11 cellular contexts compared by ENCODE assay signal in genomic region chr1:164563821-164564251, GRCh38. TPM values are rescaled to one million over a fixed set of nuclear protein-coding genes. Genes with fewer than 3 reads are reported as not detected.
A peak's percentile ranks its signal among the peaks of the same experiment; 100 is the strongest.
DNase-seq lines count a peak whose midpoint lies in the region; ATAC-seq and TF ChIP-seq lines count a peak whose summit lies in the region.
"Had no signal": no experiment of that assay in that cellular context is flagged by ENCODE, and none has a peak within 500 bp of the region (broad histone marks: within the 10 kb centered on the region; RNA-seq: fewer than 3 reads in every experiment).

No MANE protein-coding gene starts in this region.

- CTCF ChIA-PET in activated CD8-positive, alpha-beta T cell treated with anti-CD3 and anti-CD28 coated beads for 36 hours (lab: Charles Lee): no interaction called here

- H3K4me3 ChIP-seq in left ventricle myocardium inferior (peak overlapping the region; percentile 82), epithelial cell of proximal tubule (ENCODE audit: low read depth, low read length) (peak overlapping the region; percentile 56), aorta (ENCODE audit: low read length in 2 of 2) (peak overlapping the region; percentile 75 to 90)

- H3K36me3 ChIP-seq in left ventricle myocardium inferior (peaks cover 2% of the 10 kb centered on the region), aorta (ENCODE audit: control insufficient read depth in 1 of 2, insufficient read depth in 2 of 2, low read length in 1 of 2) (no peaks in the 10 kb centered on the region)

- peaks cover 8% of the 10 kb centered on the region for H3K36me3 Mint-ChIP-seq in neural crest cell (ENCODE audit: low read depth)
- no peaks in the 10 kb centered on the region for H3K36me3 Mint-ChIP-seq in activated CD8-positive, alpha-beta T cell treated with anti-CD3 and anti-CD28 coated beads for 36 hours (ENCODE audit: low read depth)
- H3K36me3 Mint-ChIP-seq: memory B cell had no signal

- H3K9me3 ChIP-seq in left ventricle myocardium inferior (replicated peaks) (no peaks in the 10 kb centered on the region), aorta (ENCODE audit: control insufficient read depth, low read length) (no peaks in the 10 kb centered on the region)

- H3K27ac ChIP-seq in left ventricle myocardium inferior (replicated peaks) (peak overlapping the region; percentile 85), aorta (ENCODE audit: low read depth in 1 of 2, low read length in 2 of 2) (peak overlapping the region in 1 of 2 donors; percentile 57)

- WGBS in aorta, 2 donors: 21 to 26% methylated on average over 9 of the region's 9 CpGs

- H3K27me3 Mint-ChIP-seq in neural crest cell (ENCODE audit: low read depth): no peaks in the 10 kb centered on the region
- peaks cover 18% of the 10 kb centered on the region for H3K27me3 Mint-ChIP-seq in activated CD8-positive, alpha-beta T cell treated with anti-CD3 and anti-CD28 coated beads for 36 hours

- TF ChIP-seq CTCF in left ventricle myocardium inferior (IDR thresholded peaks at IDR 0.05; ENCODE audit: borderline replicate concordance) (no peak), epithelial cell of proximal tubule (conservative IDR thresholded peaks at IDR 0.05; ENCODE audit: low read depth, low read length) (no peak), neural crest cell (conservative IDR thresholded peaks at IDR 0.05) (no peak)
- no peak for TF ChIP-seq CTCF in activated CD8-positive, alpha-beta T cell treated with anti-CD3 and anti-CD28 coated beads for 36 hours (IDR thresholded peaks at IDR 0.05)

- no peaks in the 10 kb centered on the region for H3K9me3 Mint-ChIP-seq in neural crest cell
- H3K9me3 Mint-ChIP-seq in activated CD8-positive, alpha-beta T cell treated with anti-CD3 and anti-CD28 coated beads for 36 hours: peaks cover 3% of the 10 kb centered on the region

- peaks cover 52% of the 10 kb centered on the region for H3K4me1 Mint-ChIP-seq in neural crest cell
- peaks cover 6% of the 10 kb centered on the region for H3K4me1 Mint-ChIP-seq in activated CD8-positive, alpha-beta T cell treated with anti-CD3 and anti-CD28 coated beads for 36 hours (ENCODE audit: low read depth)
- H3K4me1 Mint-ChIP-seq: memory B cell had no signal

- intact Hi-C loops in left ventricle myocardium inferior (cut with micrococcal nuclease) (loop anchor here (10.0 kb wide), 1 partner anchor 221 kb away; no protein-coding TSS in a partner anchor), Right ventricle myocardium superior (cut with DNase I) (loop anchor here (5.0 to 10.0 kb wide), 2 partner anchors 51 to 223 kb away; no protein-coding TSS in a partner anchor), aorta (cut with DNase I) (loop anchor here in 1 of 2 donors (5.0 kb wide), 1 partner anchor 223 kb away; no protein-coding TSS in a partner anchor)
- intact Hi-C loops in activated CD8-positive, alpha-beta T cell treated with anti-CD3 and anti-CD28 coated beads for 36 hours (cut with micrococcal nuclease): no loop called here

- H3K27me3 ChIP-seq in left ventricle myocardium inferior (ENCODE audit: low read depth) (no peaks in the 10 kb centered on the region), aorta (ENCODE audit: control insufficient read depth in 1 of 2, insufficient read depth in 2 of 2, low read length in 1 of 2) (no peaks in the 10 kb centered on the region)

- H3K27ac Mint-ChIP-seq in neural crest cell (ENCODE audit: unreplicated experiment): no peak overlapping the region
- no peak overlapping the region for H3K27ac Mint-ChIP-seq in activated CD8-positive, alpha-beta T cell treated with anti-CD3 and anti-CD28 coated beads for 36 hours
- H3K27ac Mint-ChIP-seq: memory B cell had no signal

- H3K4me3 Mint-ChIP-seq in neural crest cell: peak overlapping the region; percentile 67
- no peak overlapping the region for H3K4me3 Mint-ChIP-seq in activated CD8-positive, alpha-beta T cell treated with anti-CD3 and anti-CD28 coated beads for 36 hours
- H3K4me3 Mint-ChIP-seq: memory B cell had no signal

- POLR2A ChIA-PET in activated CD8-positive, alpha-beta T cell treated with anti-CD3 and anti-CD28 coated beads for 36 hours (lab: Charles Lee): no interaction called here

- peaks cover 61% of the 10 kb centered on the region for H3K4me1 ChIP-seq in left ventricle myocardium inferior
- peaks cover 0 to 2% of the 10 kb centered on the region in 2 donors for H3K4me1 ChIP-seq in aorta (ENCODE audit: control insufficient read depth in 1 of 2, insufficient read depth in 2 of 2, low read length in 2 of 2)

- DNase-seq in left ventricle myocardium inferior (no peak), Right ventricle myocardium superior (no peak), epithelial cell of proximal tubule (ENCODE audit: low read depth) (no peak), neural crest cell (ENCODE audit: low read depth, low spot score) (no peak), aorta (no peak), MV-4-11 (lab: John Stamatoyannopoulos, UW) (no peak)
- no peak for DNase-seq in activated CD8-positive, alpha-beta T cell treated with anti-CD3 and anti-CD28 coated beads for 36 hours
- DNase-seq in activated CD4-positive, alpha-beta T cell treated with anti-CD3 and anti-CD28 coated beads, Interleukin-2, amount 50 U/mL, for 1 hour: no peak
- DNase-seq: activated CD4-positive, alpha-beta T cell treated with anti-CD3 and anti-CD28 coated beads for 4 hours; H7 had no signal

- no peak for ATAC-seq in Right ventricle myocardium superior (ENCODE audit: poor library complexity)
- ATAC-seq in aorta (ENCODE audit: low FRiP score): no peak
- ATAC-seq in activated CD8-positive, alpha-beta T cell treated with anti-CD3 and anti-CD28 coated beads for 36 hours: no peak

RNA-seq across cellular contexts. Expression of gene PBX1, which starts 4.9 kb away (rescaled TPM):
- 73.2 TPM for total RNA-seq in left ventricle myocardium inferior
- total RNA-seq in Right ventricle myocardium superior: 69.1 TPM
- 3.0 and 4.4 TPM in 2 replicates for total RNA-seq in epithelial cell of proximal tubule
- total RNA-seq in neural crest cell: 68.9 and 71.7 TPM in 2 replicates
- total RNA-seq in aorta: 100 to 1,000 TPM in 1 of 2 donors, 10 to 100 TPM in 1; 61.8 to 125 TPM
- 10 to 100 TPM; 14.0 to 18.2 TPM for polyA plus RNA-seq in aorta
- not detected for total RNA-seq in activated CD8-positive, alpha-beta T cell treated with anti-CD3 and anti-CD28 coated beads for 36 hours

Comparison
In these comparisons a context has a peak if more than half of its experiments do, and no peak if none do; other contexts are left out.
1. RNA of gene PBX1, which starts 4.9 kb away (total RNA-seq): 61.8 to 125 TPM in aorta, 73.2 TPM in left ventricle myocardium inferior (single experiment), 68.9 to 71.7 TPM in neural crest cell and 69.1 TPM in Right ventricle myocardium superior (single experiment); 3.0 to 4.4 TPM in epithelial cell of proximal tubule and not detected in activated CD8-positive, alpha-beta T cell treated with anti-CD3 and anti-CD28 coated beads for 36 hours; every median in the first group is over 10 times any median in the second.
2. Peak in every context shown above with its lines, with median percentiles within 50 percentile points of each other: H3K4me3 ChIP-seq.